In genomic region chr7:5005066-5005465, GRCh38 we compare ENCODE assay signal across 22 cellular contexts. TPM values are rescaled to one million over a fixed set of nuclear protein-coding genes. Genes with fewer than 3 reads are reported as not detected.
"Had no signal": no experiment of that assay in that cellular context is flagged by ENCODE, and none has a peak within 500 bp of the region (broad histone marks: within the 10 kb centered on the region; RNA-seq: fewer than 3 reads in every experiment).

No MANE protein-coding gene starts in this region.

- H3K4me1 Mint-ChIP-seq: activated CD4-positive, alpha-beta T cell treated with anti-CD3 and anti-CD28 coated beads for 36 hours; activated naive CD4-positive, alpha-beta T cell treated with anti-CD3 and anti-CD28 coated beads, Interleukin-2, amount 10 ng/mL, durations not matched to agents 7 days and 5 days had no signal

- FAIRE-seq: endometrium had no signal

- H3K4me3 Mint-ChIP-seq: activated CD4-positive, alpha-beta memory T cell treated with anti-CD3 and anti-CD28 coated beads for 36 hours; activated CD4-positive, alpha-beta T cell treated with anti-CD3 and anti-CD28 coated beads for 36 hours; activated naive CD4-positive, alpha-beta T cell treated with anti-CD3 and anti-CD28 coated beads, Interleukin-2, amount 10 ng/mL, durations not matched to agents 7 days and 5 days; activated T-cell treated with anti-CD3 and anti-CD28 coated beads, Interleukin-2, amount 50 U/mL, for 24 hours; naive thymus-derived CD4-positive, alpha-beta T cell; stimulated activated naive CD8-positive, alpha-beta T cell treated with anti-CD3 and anti-CD28 coated beads, Interleukin-15, Interleukin-2, amounts not matched to agents 100 ng/mL and 50 ng/mL, for 24 hours had no signal

- H3K36me3 ChIP-seq: adrenal gland, ovary, WERI-Rb-1 had no signal

- H3K4me1 ChIP-seq: adrenal gland, heart right ventricle, sigmoid colon, spleen, suprapubic skin had no signal

- H3K27me3 Mint-ChIP-seq: activated CD4-positive, alpha-beta memory T cell treated with anti-CD3 and anti-CD28 coated beads for 36 hours; activated CD4-positive, alpha-beta T cell treated with anti-CD3 and anti-CD28 coated beads for 36 hours; activated naive CD4-positive, alpha-beta T cell treated with anti-CD3 and anti-CD28 coated beads, Interleukin-2, amount 10 ng/mL, durations not matched to agents 7 days and 5 days; activated T-cell treated with anti-CD3 and anti-CD28 coated beads, Interleukin-2, amount 50 U/mL, for 24 hours; naive thymus-derived CD4-positive, alpha-beta T cell; stimulated activated naive CD8-positive, alpha-beta T cell treated with anti-CD3 and anti-CD28 coated beads, Interleukin-15, Interleukin-2, amounts not matched to agents 100 ng/mL and 50 ng/mL, for 24 hours had no signal

- DNase-seq: activated CD4-positive, alpha-beta memory T cell treated with anti-CD3 and anti-CD28 coated beads for 36 hours; activated CD4-positive, alpha-beta T cell treated with anti-CD3 and anti-CD28 coated beads for 36 hours; activated naive CD4-positive, alpha-beta T cell treated with anti-CD3 and anti-CD28 coated beads, Interleukin-2, amount 10 ng/mL, durations not matched to agents 7 days and 5 days; activated T-cell treated with anti-CD3 and anti-CD28 coated beads, Interleukin-2, amount 50 U/mL, for 24 hours; adrenal gland; caudate nucleus; esophagus squamous epithelium; heart right ventricle; left cardiac atrium; mucosa of descending colon; naive thymus-derived CD4-positive, alpha-beta T cell; ovary; sigmoid colon; spleen; T-helper 1 cell; T1000; trophoblast cell; WERI-Rb-1 had no signal

- H3K27ac ChIP-seq: adrenal gland, esophagus squamous epithelium, heart right ventricle, ovary, sigmoid colon, spleen, suprapubic skin, WERI-Rb-1 had no signal

- H3K4me3 ChIP-seq: adrenal gland, esophagus squamous epithelium, heart right ventricle, lung, mucosa of descending colon, ovary, sigmoid colon, spleen, suprapubic skin had no signal

- H3K9me3 ChIP-seq: adrenal gland, esophagus squamous epithelium, ovary, sigmoid colon, suprapubic skin had no signal

- H3K27me3 ChIP-seq: adrenal gland, esophagus squamous epithelium, heart right ventricle, ovary, sigmoid colon, spleen, suprapubic skin had no signal

- H3K27ac Mint-ChIP-seq: activated CD4-positive, alpha-beta memory T cell treated with anti-CD3 and anti-CD28 coated beads for 36 hours; activated CD4-positive, alpha-beta T cell treated with anti-CD3 and anti-CD28 coated beads for 36 hours; activated naive CD4-positive, alpha-beta T cell treated with anti-CD3 and anti-CD28 coated beads, Interleukin-2, amount 10 ng/mL, durations not matched to agents 7 days and 5 days; activated T-cell treated with anti-CD3 and anti-CD28 coated beads, Interleukin-2, amount 50 U/mL, for 24 hours; naive thymus-derived CD4-positive, alpha-beta T cell; stimulated activated naive CD8-positive, alpha-beta T cell treated with anti-CD3 and anti-CD28 coated beads, Interleukin-15, Interleukin-2, amounts not matched to agents 100 ng/mL and 50 ng/mL, for 24 hours had no signal

- ATAC-seq: activated CD4-positive, alpha-beta T cell treated with anti-CD3 and anti-CD28 coated beads for 36 hours; heart right ventricle; left cardiac atrium; mucosa of descending colon; naive thymus-derived CD4-positive, alpha-beta T cell had no signal

RNA-seq across cellular contexts. Expression of gene MMD2, which starts 46.1 kb away (rescaled TPM):
- total RNA-seq: activated CD4-positive, alpha-beta memory T cell treated with anti-CD3 and anti-CD28 coated beads for 36 hours; activated CD4-positive, alpha-beta T cell treated with anti-CD3 and anti-CD28 coated beads for 36 hours; adrenal gland; esophagus squamous epithelium; heart right ventricle; left cardiac atrium; lung; naive thymus-derived CD4-positive, alpha-beta T cell; ovary; spleen; suprapubic skin had no signal
- polyA plus RNA-seq: heart right ventricle; lung; naive thymus-derived CD4-positive, alpha-beta T cell; ovary; spleen had no signal
